ENCODE assay signal across 14 cellular contexts in genomic region chr20:62831361-62831788, GRCh38. TPM values are rescaled to one million over a fixed set of nuclear protein-coding genes. Genes with fewer than 3 reads are reported as not detected.
DNase-seq lines count a peak whose midpoint lies in the region; ATAC-seq and TF ChIP-seq lines count a peak whose summit lies in the region.
"Had no signal": no experiment of that assay in that cellular context is flagged by ENCODE, and none has a peak within 500 bp of the region (broad histone marks: within the 10 kb centered on the region; RNA-seq: fewer than 3 reads in every experiment).

No MANE protein-coding gene starts in this region.

- H3F3A ChIP-seq in neural progenitor cell (ENCODE audit: low read depth), result peaks cover 28% of the 10 kb centered on the region

- no peak for ATAC-seq in HG03097 (IDR thresholded peaks at IDR 0.05; ENCODE audit: low FRiP score, unreplicated experiment)
- ATAC-seq: activated CD8-positive, alpha-beta T cell treated with anti-CD3 and anti-CD28 coated beads, Interleukin-2, amount 10 ng/mL, durations not matched to agents 7 days and 5 days; gastrocnemius medialis had no signal

- H4K20me1 ChIP-seq in Karpas-422 (ENCODE audit: insufficient read depth, low read depth, low read length) (no peaks in the 10 kb centered on the region), neural progenitor cell (ENCODE audit: low read depth) (no peaks in the 10 kb centered on the region)

- H3K79me2 ChIP-seq in Karpas-422 (ENCODE audit: low read length), result no peaks in the 10 kb centered on the region
- H3K79me2 ChIP-seq in neural progenitor cell (ENCODE audit: low read depth), result no peaks in the 10 kb centered on the region

- WGBS in endodermal cell (ENCODE audit: insufficient coverage in 1 of 2, insufficient read length in 1 of 2), 2 experiments, result 95 to 97% methylated on average over 10 of the region's 10 CpGs

- peak overlapping the region; percentile 93 for H3K27ac ChIP-seq in Karpas-422 (ENCODE audit: low read length)
- no peak overlapping the region for H3K27ac ChIP-seq in endodermal cell (ENCODE audit: low read depth, low read length)
- no peak overlapping the region for H3K27ac ChIP-seq in neural progenitor cell
- H3K27ac ChIP-seq: gastrocnemius medialis, SJSA1 had no signal

- H3K4me2 ChIP-seq in Karpas-422 (ENCODE audit: low read depth, low read length, poor library complexity, severe bottlenecking) (peak overlapping the region; percentile 79), neural progenitor cell (no peak overlapping the region)

- no peak for TF ChIP-seq CTCF in endodermal cell (conservative IDR thresholded peaks at IDR 0.05)
- no peak for TF ChIP-seq CTCF in neural progenitor cell (IDR thresholded peaks at IDR 0.05)

- H3K27me3 ChIP-seq in Karpas-422 (ENCODE audit: low read length) (no peaks in the 10 kb centered on the region), endodermal cell (ENCODE audit: control insufficient read depth, insufficient read depth, low read length, poor library complexity, severe bottlenecking) (no peaks in the 10 kb centered on the region), neural progenitor cell (no peaks in the 10 kb centered on the region)
- H3K27me3 ChIP-seq: SJSA1 had no signal

- no peak overlapping the region for H3K4me3 Mint-ChIP-seq in endodermal cell
- H3K4me3 Mint-ChIP-seq in neural progenitor cell, result no peak overlapping the region
- H3K4me3 Mint-ChIP-seq: activated CD8-positive, alpha-beta T cell treated with anti-CD3 and anti-CD28 coated beads, Interleukin-2, amount 10 ng/mL, durations not matched to agents 7 days and 5 days had no signal

- H3K27ac Mint-ChIP-seq in endodermal cell, result no peak overlapping the region
- H3K27ac Mint-ChIP-seq in neural progenitor cell, result peak overlapping the region; percentile 97
- H3K27ac Mint-ChIP-seq: activated CD8-positive, alpha-beta T cell treated with anti-CD3 and anti-CD28 coated beads, Interleukin-2, amount 10 ng/mL, durations not matched to agents 7 days and 5 days had no signal

- H3K9me3 Mint-ChIP-seq in endodermal cell (no peaks in the 10 kb centered on the region), neural progenitor cell (no peaks in the 10 kb centered on the region)

- H3K4me1 Mint-ChIP-seq in endodermal cell (peaks cover 12% of the 10 kb centered on the region), neural progenitor cell (peaks cover 31% of the 10 kb centered on the region)

- peak overlapping the region; percentile 59 for H3K4me3 ChIP-seq in Karpas-422 (ENCODE audit: low read length)
- H3K4me3 ChIP-seq in endodermal cell (ENCODE audit: low read length), result no peak overlapping the region
- H3K4me3 ChIP-seq in neural progenitor cell, result no peak overlapping the region
- H3K4me3 ChIP-seq: gastrocnemius medialis, SJSA1 had no signal

- H3K36me3 Mint-ChIP-seq in endodermal cell (ENCODE audit: low read depth) (peaks cover 10% of the 10 kb centered on the region), neural progenitor cell (no peaks in the 10 kb centered on the region)

- peak overlapping the region; percentile 67 for H3K9ac ChIP-seq in Karpas-422 (ENCODE audit: low read length)
- H3K9ac ChIP-seq in endodermal cell (ENCODE audit: extremely low read depth, low read length, poor library complexity, severe bottlenecking), result no peak overlapping the region
- no peak overlapping the region for H3K9ac ChIP-seq in neural progenitor cell

- DNase-seq in A172 (ENCODE audit: low spot score) (peak; percentile 59), Karpas-422 (no peak), endodermal cell (peak; percentile 44), neural progenitor cell (ENCODE audit: low spot score) (no peak), cerebellar nuclear complex (lab: John Stamatoyannopoulos, UW) (no peak), kidney tubule cell (ENCODE audit: low spot score) (no peak), 8988T (no peak)
- DNase-seq: activated CD8-positive, alpha-beta T cell treated with anti-CD3 and anti-CD28 coated beads, Interleukin-2, amount 10 ng/mL, durations not matched to agents 7 days and 5 days; activated effector memory CD4-positive, alpha-beta T cell treated with anti-CD3 and anti-CD28 coated beads, Interleukin-2, amount 50 U/mL, for 16 hours; DMS 273 treated with DMSO at 0.1 percent for 48 hours; gastrocnemius medialis; NCI-H2081 treated with DMSO at 0.1 percent for 48 hours had no signal

- H3K4me1 ChIP-seq in Karpas-422 (ENCODE audit: low read length), result peaks cover 64% of the 10 kb centered on the region
- H3K4me1 ChIP-seq in endodermal cell (ENCODE audit: control insufficient read depth, insufficient read depth, low read length), result no peaks in the 10 kb centered on the region
- H3K4me1 ChIP-seq in neural progenitor cell, result peaks cover 27% of the 10 kb centered on the region
- H3K4me1 ChIP-seq: gastrocnemius medialis, SJSA1 had no signal

- H3K9me3 ChIP-seq in Karpas-422 (ENCODE audit: low read length) (no peaks in the 10 kb centered on the region), endodermal cell (ENCODE audit: control insufficient read depth, low read length) (no peaks in the 10 kb centered on the region), neural progenitor cell (ENCODE audit: low read depth) (no peaks in the 10 kb centered on the region)
- H3K9me3 ChIP-seq: gastrocnemius medialis, SJSA1 had no signal

- H2AFZ ChIP-seq in Karpas-422 (ENCODE audit: low read length) (peak overlapping the region; percentile 78; the same call in 1 of the 2 replicates), neural progenitor cell (replicated peaks) (no peak overlapping the region)

- H3K36me3 ChIP-seq in Karpas-422 (ENCODE audit: insufficient read depth, low read length) (no peaks in the 10 kb centered on the region), endodermal cell (ENCODE audit: control insufficient read depth, insufficient read depth, low read length) (peaks cover 44% of the 10 kb centered on the region), neural progenitor cell (no peaks in the 10 kb centered on the region)
- H3K36me3 ChIP-seq: gastrocnemius medialis, SJSA1 had no signal

- H3K9me2 ChIP-seq in Karpas-422 (replicated peaks; ENCODE audit: insufficient read depth, low read length), result no peaks in the 10 kb centered on the region

- H3K27me3 Mint-ChIP-seq in endodermal cell (ENCODE audit: insufficient read depth) (no peaks in the 10 kb centered on the region), neural progenitor cell (ENCODE audit: insufficient read depth, low read depth) (peaks cover 4% of the 10 kb centered on the region)

RNA-seq across cellular contexts. Expression of gene COL9A3, which starts 14.5 kb away (rescaled TPM):
- total RNA-seq in A172 (2014; rRNA removed; shearing (Covaris generic)), result 1.9 and 2.8 TPM in 2 replicates
- total RNA-seq in Karpas-422 (2014; rRNA removed; shearing (Covaris generic); ENCODE audit: low replicate concordance), result 41.2 and 87.5 TPM in 2 replicates
- total RNA-seq in endodermal cell (100 to 1,000 TPM in 1 of 2 donors, 10 to 100 TPM in 1; 48.9 to 133 TPM), neural progenitor cell (ENCODE audit: low replicate concordance) (10.5 and 34.8 TPM in 2 replicates)
- 71.6 TPM for polyA plus RNA-seq in endodermal cell (2013, experiment 1 of 2)
- 66.6 TPM for polyA plus RNA-seq in endodermal cell (2013, experiment 2 of 2)
- total RNA-seq: activated CD8-positive, alpha-beta T cell treated with anti-CD3 and anti-CD28 coated beads, Interleukin-2, amount 10 ng/mL, durations not matched to agents 7 days and 5 days; SJSA1 had no signal

RNA-seq across cellular contexts. Expression of gene OGFR, which starts 26.7 kb away (rescaled TPM):
- 66.0 and 90.7 TPM in 2 replicates for total RNA-seq in A172 (2014; rRNA removed; shearing (Covaris generic))
- 23.8 and 99.0 TPM in 2 replicates for total RNA-seq in Karpas-422 (2014; rRNA removed; shearing (Covaris generic); ENCODE audit: low replicate concordance)
- total RNA-seq in endodermal cell (10 to 100 TPM; 28.1 to 28.5 TPM), neural progenitor cell (ENCODE audit: low replicate concordance) (7.0 and 23.9 TPM in 2 replicates)
- polyA plus RNA-seq in endodermal cell (2013, experiment 1 of 2), result 23.9 TPM
- polyA plus RNA-seq in endodermal cell (2013, experiment 2 of 2), result 19.5 TPM

RNA-seq across cellular contexts. Expression of gene TCFL5, which starts 30.2 kb away (rescaled TPM):
- total RNA-seq in A172 (2014; rRNA removed; shearing (Covaris generic)), result 23.7 and 24.1 TPM in 2 replicates
- total RNA-seq in Karpas-422 (2014; rRNA removed; shearing (Covaris generic); ENCODE audit: low replicate concordance), result 11.3 and 11.5 TPM in 2 replicates
- total RNA-seq in endodermal cell, result 10 to 100 TPM; 15.8 to 17.4 TPM
- 21.1 TPM for polyA plus RNA-seq in endodermal cell (2013, experiment 1 of 2)
- 22.4 TPM for polyA plus RNA-seq in endodermal cell (2013, experiment 2 of 2)
- 29.1 and 36.3 TPM in 2 replicates for total RNA-seq in neural progenitor cell (ENCODE audit: low replicate concordance)

RNA-seq across cellular contexts. Expression of gene MRGBP, which starts 35.1 kb away (rescaled TPM):
- total RNA-seq in A172 (2014; rRNA removed; shearing (Covaris generic)), result 60.5 and 63.2 TPM in 2 replicates
- total RNA-seq in Karpas-422 (2014; rRNA removed; shearing (Covaris generic); ENCODE audit: low replicate concordance), result 17.9 and 31.9 TPM in 2 replicates
- total RNA-seq in endodermal cell, result 10 to 100 TPM; 14.3 to 18.7 TPM
- polyA plus RNA-seq in endodermal cell (2013, experiment 1 of 2), result 18.3 TPM
- 18.5 TPM for polyA plus RNA-seq in endodermal cell (2013, experiment 2 of 2)
- total RNA-seq in neural progenitor cell (ENCODE audit: low replicate concordance), result 14.0 and 18.1 TPM in 2 replicates

Comparison
In these comparisons a context has a peak if more than half of its experiments do, and no peak if none do; other contexts are left out.
1. DNase-seq: peak in A172 (single experiment) and endodermal cell (single experiment); none in Karpas-422 (single experiment), neural progenitor cell (single experiment), cerebellar nuclear complex (0 of 2), kidney tubule cell (single experiment) and 8988T (single experiment).